ENCODE assay signal across 19 cellular contexts in genomic region chr1:57269621-57270235, GRCh38.
"Had no signal": no experiment of that assay in that cellular context is flagged by ENCODE, and none has a peak within 500 bp of the region (broad histone marks: within the 10 kb centered on the region; RNA-seq: fewer than 3 reads in every experiment).

No MANE protein-coding gene starts in this region.

- H3K27me3 ChIP-seq: left lung, upper lobe of left lung had no signal

- H3K36me3 ChIP-seq: gastrocnemius medialis, left lung, spleen, upper lobe of left lung had no signal

- H3K4me3 ChIP-seq: gastrocnemius medialis, left lung, spleen, upper lobe of left lung had no signal

- H3K27ac Mint-ChIP-seq: activated CD8-positive, alpha-beta T cell treated with anti-CD3 and anti-CD28 coated beads for 36 hours; activated naive CD4-positive, alpha-beta T cell treated with anti-CD3 and anti-CD28 coated beads, Interleukin-2, amount 50 U/mL, for 72 hours; effector memory CD8-positive, alpha-beta T cell; memory B cell; natural killer cell; progenitor cell of endocrine pancreas; stimulated activated naive CD8-positive, alpha-beta T cell treated with anti-CD3 and anti-CD28 coated beads, Interleukin-15, amount 100 ng/mL, for 72 hours; T-cell had no signal

- H3K27ac ChIP-seq: gastrocnemius medialis, left lung, spleen, upper lobe of left lung had no signal

- H3K4me1 Mint-ChIP-seq: memory B cell; natural killer cell; stimulated activated naive CD8-positive, alpha-beta T cell treated with anti-CD3 and anti-CD28 coated beads, Interleukin-15, amount 100 ng/mL, for 72 hours had no signal

- H3K4me1 ChIP-seq: gastrocnemius medialis, left lung, spleen, upper lobe of left lung had no signal

- H3K27me3 Mint-ChIP-seq: memory B cell had no signal

- H3K9me3 ChIP-seq: gastrocnemius medialis, left lung, spleen, upper lobe of left lung had no signal

- H3K4me3 Mint-ChIP-seq: activated CD8-positive, alpha-beta T cell treated with anti-CD3 and anti-CD28 coated beads for 36 hours; activated T-cell treated with anti-CD3 and anti-CD28 coated beads, Interleukin-2, amount 50 U/mL, for 4 hours; effector memory CD8-positive, alpha-beta T cell; memory B cell; natural killer cell; stimulated activated naive CD8-positive, alpha-beta T cell treated with anti-CD3 and anti-CD28 coated beads, Interleukin-15, amount 100 ng/mL, for 72 hours; T-cell had no signal

- ATAC-seq: activated CD8-positive, alpha-beta T cell treated with anti-CD3 and anti-CD28 coated beads for 36 hours; activated naive CD4-positive, alpha-beta T cell treated with anti-CD3 and anti-CD28 coated beads, Interleukin-2, amount 50 U/mL, for 72 hours; activated T-cell treated with anti-CD3 and anti-CD28 coated beads, Interleukin-2, amount 50 U/mL, for 4 hours; effector memory CD8-positive, alpha-beta T cell; gastrocnemius medialis; left lung; natural killer cell; sciatic nerve; stimulated activated naive CD8-positive, alpha-beta T cell treated with anti-CD3 and anti-CD28 coated beads, Interleukin-15, amount 100 ng/mL, for 72 hours; T-cell had no signal

- H3K9me3 Mint-ChIP-seq: activated CD8-positive, alpha-beta T cell treated with anti-CD3 and anti-CD28 coated beads for 36 hours; activated T-cell treated with anti-CD3 and anti-CD28 coated beads, Interleukin-2, amount 50 U/mL, for 4 hours; effector memory CD8-positive, alpha-beta T cell; memory B cell; natural killer cell; stimulated activated naive CD8-positive, alpha-beta T cell treated with anti-CD3 and anti-CD28 coated beads, Interleukin-15, amount 100 ng/mL, for 72 hours; T-cell had no signal

- H3K36me3 Mint-ChIP-seq: activated naive CD4-positive, alpha-beta T cell treated with anti-CD3 and anti-CD28 coated beads, Interleukin-2, amount 50 U/mL, for 72 hours; memory B cell; natural killer cell; T-cell had no signal

- DNase-seq: activated CD8-positive, alpha-beta T cell treated with anti-CD3 and anti-CD28 coated beads for 36 hours; activated gamma-delta T cell; activated T-cell treated with anti-CD3 and anti-CD28 coated beads, Interleukin-2, amount 50 U/mL, for 4 hours; amniotic stem cell; cerebellar nuclear complex; dermis blood vessel endothelial cell; effector memory CD8-positive, alpha-beta T cell; gastrocnemius medialis; left lung; natural killer cell; occipital lobe; spleen; stimulated activated naive CD8-positive, alpha-beta T cell treated with anti-CD3 and anti-CD28 coated beads, Interleukin-15, amount 100 ng/mL, for 72 hours; T-cell; upper lobe of left lung had no signal
